Comparison of ENCODE assay signal across 33 cellular contexts in genomic region chr21:25330266-25330665, GRCh38.
DNase-seq lines count a peak whose midpoint lies in the region; ATAC-seq and TF ChIP-seq lines count a peak whose summit lies in the region.
"Had no signal": no experiment of that assay in that cellular context is flagged by ENCODE, and none has a peak within 500 bp of the region (broad histone marks: within the 10 kb centered on the region; RNA-seq: fewer than 3 reads in every experiment).

No MANE protein-coding gene starts in this region.

- H3K27ac ChIP-seq in gastrocnemius medialis (no peak overlapping the region), esophagus squamous epithelium (no peak overlapping the region)
- H3K27ac ChIP-seq: cardiac muscle cell, coronary artery, HL-60 had no signal

- DNase-seq in AG10803 (ENCODE audit: low read depth) (peak; percentile 58), LHCN-M2 (ENCODE audit: low read depth) (peak; percentile 5), astrocyte of the hippocampus (ENCODE audit: low read depth, low spot score) (peak; percentile 22), fibroblast of the conjunctiva (ENCODE audit: low read depth) (peak; percentile 47), gastrocnemius medialis (no peak), NCI-H524 treated with DMSO at 0.1 percent for 48 hours (lab: John Stamatoyannopoulos, UW) (no peak), esophagus squamous epithelium (lab: John Stamatoyannopoulos, UW) (no peak)
- DNase-seq: activated CD4-positive, alpha-beta memory T cell treated with anti-CD3 and anti-CD28 coated beads, Interleukin-2, amount 10 ng/mL, durations not matched to agents 7 days and 5 days; activated CD8-positive, alpha-beta memory T cell treated with anti-CD3 and anti-CD28 coated beads, Interleukin-2, amount 50 U/mL, for 48 hours; activated naive CD4-positive, alpha-beta T cell treated with anti-CD3 and anti-CD28 coated beads, Interleukin-2, amount 10 ng/mL, durations not matched to agents 7 days and 5 days; amniotic stem cell; C1 segment of cervical spinal cord; DMS153; effector CD8-positive, alpha-beta T cell; erythroblast; glutamatergic neuron; H7; mammary epithelial cell; mucosa of descending colon; natural killer cell; NCI-H1694 treated with DMSO at 0.1 percent for 48 hours; NCI-H526; nucleus accumbens; SIG-M5; stimulated activated CD4-positive, alpha-beta T cell treated with anti-CD3 and anti-CD28 coated beads, Interleukin-15, amount 100 ng/mL, for 24 hours; T-helper 9 cell; trophoblast cell had no signal

- ATAC-seq in gastrocnemius medialis = no peak
- no peak for ATAC-seq in esophagus mucosa
- ATAC-seq: activated T-helper 17 cell treated with anti-CD3 and anti-CD28 coated beads, Interleukin-2, amount 50 U/mL, for 72 hours; mucosa of descending colon; natural killer cell; stimulated activated effector memory CD8-positive, alpha-beta T cell treated with anti-CD3 and anti-CD28 coated beads, Interleukin-12 subunit alpha, Interleukin-12 subunit beta, amount 100 ng/mL, for 72 hours had no signal

- intact Hi-C loops in gastrocnemius medialis (cut with DNase I; ENCODE audit: low total_unique reads) = no loop called here
- intact Hi-C loops in esophagus squamous epithelium (cut with DNase I) = no loop called here

- H3K9me3 ChIP-seq in gastrocnemius medialis (no peaks in the 10 kb centered on the region), esophagus squamous epithelium (no peaks in the 10 kb centered on the region)
- H3K9me3 ChIP-seq: mucosa of descending colon had no signal

- H3K4me1 ChIP-seq in gastrocnemius medialis = no peaks in the 10 kb centered on the region
- H3K4me1 ChIP-seq in esophagus squamous epithelium = no peaks in the 10 kb centered on the region

- WGBS in esophagus squamous epithelium, 2 donors = 76 to 88% methylated on average over 2 of the region's 2 CpGs

- no peaks in the 10 kb centered on the region for H3K36me3 ChIP-seq in gastrocnemius medialis
- H3K36me3 ChIP-seq in esophagus squamous epithelium = no peaks in the 10 kb centered on the region
- H3K36me3 ChIP-seq: cardiac muscle cell had no signal

- in situ Hi-C loops in gastrocnemius medialis (cut with MboI; ENCODE audit: low sequenced_read_pairs in 4 of 4) = no loop called here

- H3K27me3 ChIP-seq in gastrocnemius medialis (no peaks in the 10 kb centered on the region), esophagus squamous epithelium (no peaks in the 10 kb centered on the region)
- H3K27me3 ChIP-seq: cardiac muscle cell had no signal

- no peak for TF ChIP-seq CTCF in AG10803 (conservative IDR thresholded peaks at IDR 0.05; ENCODE audit: low read length)
- TF ChIP-seq CTCF in gastrocnemius medialis (IDR thresholded peaks at IDR 0.05 in 4 of 5, conservative IDR thresholded peaks at IDR 0.05 in 1 of 5) = no peak
- TF ChIP-seq CTCF in esophagus squamous epithelium (IDR thresholded peaks at IDR 0.05) = no peak

- no peak overlapping the region for H3K4me3 ChIP-seq in AG10803 (ENCODE audit: low read length)
- H3K4me3 ChIP-seq in gastrocnemius medialis = no peak overlapping the region
- H3K4me3 ChIP-seq in esophagus squamous epithelium = no peak overlapping the region
- H3K4me3 ChIP-seq: cardiac muscle cell, coronary artery, mucosa of descending colon had no signal

- TF ChIP-seq POLR2A in gastrocnemius medialis (IDR thresholded peaks at IDR 0.05) (no peak), esophagus squamous epithelium (IDR thresholded peaks at IDR 0.05) (no peak)

Comparison
In these comparisons a context has a peak if more than half of its experiments do, and no peak if none do; other contexts are left out.
1. DNase-seq: peak in AG10803 (single experiment), LHCN-M2 (single experiment), astrocyte of the hippocampus (single experiment) and fibroblast of the conjunctiva (single experiment); none in gastrocnemius medialis (0 of 2), NCI-H524 treated with DMSO at 0.1 percent for 48 hours (single experiment) and esophagus squamous epithelium (single experiment).